In the genomic region with DNA sequence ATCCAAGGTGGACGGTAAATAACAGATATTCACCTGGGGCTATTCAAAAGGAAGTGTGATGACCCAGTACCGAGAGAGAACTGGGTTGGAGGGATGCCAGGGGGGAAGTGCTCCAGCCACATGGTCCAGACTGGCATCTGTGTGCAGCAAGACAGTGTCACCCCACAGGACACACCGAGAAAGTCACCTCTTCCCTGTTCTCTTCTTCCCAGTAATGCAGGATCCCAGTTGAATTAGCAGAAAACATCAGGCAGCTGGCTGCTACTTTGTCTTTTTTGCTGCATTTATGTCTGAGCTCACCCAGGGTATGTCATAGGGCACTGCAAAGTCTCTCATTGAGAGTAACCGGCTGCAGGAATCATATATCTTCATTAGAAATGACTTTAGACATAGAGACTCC, we compare ENCODE assay signal across 26 cellular contexts.
"Had no signal": no experiment of that assay in that cellular context is flagged by ENCODE, and none has a peak within 500 bp of the region (broad histone marks: within the 10 kb centered on the region; RNA-seq: fewer than 3 reads in every experiment).

No MANE protein-coding gene starts in this region.

- H3K4me1 ChIP-seq: lower lobe of right lung, neural progenitor cell, parathyroid adenoma, psoas muscle, right lobe of liver, testis, thyroid gland, transverse colon, upper lobe of left lung had no signal

- H3K27ac ChIP-seq: hepatocyte, lower lobe of right lung, neural progenitor cell, neutrophil, parathyroid adenoma, psoas muscle, right lobe of liver, testis, thyroid gland, upper lobe of left lung had no signal

- H3K36me3 ChIP-seq: lower lobe of right lung, neural progenitor cell, neutrophil, right lobe of liver, thyroid gland, transverse colon, upper lobe of left lung had no signal

- H3K4me3 ChIP-seq: hepatocyte, lower lobe of right lung, neural progenitor cell, psoas muscle, right lobe of liver, smooth muscle cell, testis, thyroid gland, transverse colon, upper lobe of left lung had no signal

- H3K9ac ChIP-seq: neural progenitor cell, parathyroid adenoma had no signal

- H3K9me3 ChIP-seq: lower lobe of right lung, neutrophil, psoas muscle, right lobe of liver, testis, thyroid gland, transverse colon, upper lobe of left lung had no signal

- ATAC-seq: left lobe of liver; lower lobe of right lung; natural killer cell; psoas muscle; right lobe of liver; stimulated activated naive CD8-positive, alpha-beta T cell treated with anti-CD3 and anti-CD28 coated beads, Interleukin-15, amount 100 ng/mL, for 72 hours had no signal

- H3K27me3 ChIP-seq: hepatocyte, neural progenitor cell, neutrophil, right lobe of liver, testis, thyroid gland, transverse colon, upper lobe of left lung had no signal

- DNase-seq: islet precursor cell; lower lobe of right lung; mammary epithelial cell; mesenchymal stem cell; naive B cell; natural killer cell; nephron progenitor cell; occipital lobe; psoas muscle; right lobe of liver; stimulated activated CD4-positive, alpha-beta T cell treated with anti-CD3 and anti-CD28 coated beads, Interleukin-1b, Interleukin-23, amount 100 ng/mL, for 48 hours; stimulated activated CD4-positive, alpha-beta T cell treated with anti-CD3 and anti-CD28 coated beads, Interleukin-2, amount 100 ng/mL, for 48 hours; stimulated activated CD4-positive, alpha-beta T cell treated with anti-CD3 and anti-CD28 coated beads, Interleukin-4, amount 100 ng/mL, for 4 hours; stimulated activated CD8-positive, alpha-beta memory T cell treated with anti-CD3 and anti-CD28 coated beads, Interleukin-4, amount 100 ng/mL, for 48 hours; stimulated activated naive CD4-positive, alpha-beta T cell treated with Interleukin-2 at 50 U/mL for 16 hours; stimulated activated naive CD8-positive, alpha-beta T cell treated with anti-CD3 and anti-CD28 coated beads, Interleukin-15, amount 100 ng/mL, for 72 hours; testis; thyroid gland; transverse colon; upper lobe of left lung had no signal
